ENCODE assay signal across 17 cellular contexts in the genomic region with DNA sequence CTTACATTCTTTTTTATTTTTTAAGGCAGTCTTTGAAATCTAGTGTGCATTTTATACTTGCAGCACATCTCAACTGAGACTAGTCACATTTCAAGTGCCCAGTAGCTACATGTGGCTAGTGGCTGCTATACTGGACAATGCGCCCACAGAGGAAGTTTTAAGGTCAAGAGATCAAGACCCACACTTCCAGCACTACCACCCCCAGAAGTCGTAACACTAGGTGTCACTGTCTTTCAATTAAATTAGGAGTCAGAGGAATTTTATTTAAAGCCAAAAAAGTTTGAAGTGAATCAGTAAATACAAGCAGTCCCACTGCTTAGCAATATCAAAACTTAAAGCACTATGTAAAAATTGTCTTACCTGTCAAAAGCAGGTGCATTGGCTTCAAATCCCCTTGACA. TPM values are rescaled to one million over a fixed set of nuclear protein-coding genes. Genes with fewer than 3 reads are reported as not detected.
A peak's percentile ranks its signal among the peaks of the same experiment; 100 is the strongest.
DNase-seq lines count a peak whose midpoint lies in the region; FAIRE-seq and TF ChIP-seq lines count a peak whose summit lies in the region.
"Had no signal": no experiment of that assay in that cellular context is flagged by ENCODE, and none has a peak within 500 bp of the region (broad histone marks: within the 10 kb centered on the region; RNA-seq: fewer than 3 reads in every experiment).

No MANE protein-coding gene starts in this region.

- no peaks in the 10 kb centered on the region for H3K9me3 ChIP-seq in H1 (ENCODE audit: insufficient read depth in 2 of 2, low read depth in 1 of 2, low read length in 1 of 2)
- H3K9me3 ChIP-seq: psoas muscle, stomach had no signal

- H3K56ac ChIP-seq in H1 (replicated peaks; ENCODE audit: insufficient read length, low read depth, low read length), result no peak overlapping the region

- no peak overlapping the region for H2BK120ac ChIP-seq in H1 (replicated peaks; ENCODE audit: low read depth, low read length)

- H3K14ac ChIP-seq in H1 (ENCODE audit: insufficient read length), result no peak overlapping the region

- no peak overlapping the region for H3K4ac ChIP-seq in H1 (replicated peaks; ENCODE audit: insufficient read length, low read depth, low read length)

- H3K79me2 ChIP-seq in H1 (ENCODE audit: control insufficient read depth in 1 of 2, insufficient read depth in 2 of 2, low read length in 2 of 2), result no peaks in the 10 kb centered on the region

- H4K20me1 ChIP-seq in H1 (replicated peaks in 1 of 2; ENCODE audit: control insufficient read depth in 1 of 2, insufficient read depth in 2 of 2, low read length in 2 of 2), result no peaks in the 10 kb centered on the region

- H3K4me3 ChIP-seq in H1 (ENCODE audit: extremely low read depth in 1 of 4, insufficient read depth in 2 of 4, low read depth in 3 of 4, low read length in 4 of 4) (no peak overlapping the region), foreskin fibroblast (ENCODE audit: low read depth in 1 of 2, low read length in 2 of 2) (no peak overlapping the region)
- H3K4me3 ChIP-seq: psoas muscle, stomach had no signal

- H2BK15ac ChIP-seq in H1 (ENCODE audit: low read length), result no peak overlapping the region

- H3K23ac ChIP-seq in H1 (ENCODE audit: insufficient read length), result no peak overlapping the region

- H3K36me3 ChIP-seq in H1 (ENCODE audit: control insufficient read depth in 2 of 4, insufficient read depth in 4 of 4, low read length in 3 of 4), result no peaks in the 10 kb centered on the region

- H3K27me3 ChIP-seq in H1 (replicated peaks in 1 of 4; ENCODE audit: control insufficient read depth in 3 of 4, extremely low read depth in 1 of 4, insufficient read depth in 3 of 4, low read length in 3 of 4), result no peaks in the 10 kb centered on the region
- H3K27me3 ChIP-seq: stomach had no signal

- no peak overlapping the region for H3K4me2 ChIP-seq in H1 (ENCODE audit: insufficient read depth in 1 of 2, low read depth in 2 of 2, low read length in 2 of 2)

- H2AK5ac ChIP-seq in H1 (ENCODE audit: low read depth, low read length), result no peak overlapping the region

- H2BK20ac ChIP-seq in H1 (ENCODE audit: low read length), result no peak overlapping the region

- H2AFZ ChIP-seq in H1 (ENCODE audit: low read length), result no peak overlapping the region

- WGBS in H1 (ENCODE audit: extremely low coverage in 1 of 2, insufficient coverage in 1 of 2, insufficient read length in 1 of 2, insufficient replicate concordance in 2 of 2, low coverage in 1 of 2, low lambda C conversion rate in 2 of 2, missing lambda C conversion rate in 1 of 2), 2 experiments, result 88% methylated on average over 2 of the region's 2 CpGs; no CpG with 5 or more reads in 1 of the 2 experiments

- no peak for TF ChIP-seq EP300 in H1 (IDR thresholded peaks at IDR 0.05; ENCODE audit: borderline replicate concordance in 1 of 2, low read depth in 2 of 2, low read length in 2 of 2)

- no peak overlapping the region for H2BK5ac ChIP-seq in H1 (ENCODE audit: low read depth, low read length)

- no peak overlapping the region for H4K8ac ChIP-seq in H1 (ENCODE audit: extremely low read depth, insufficient read depth, low read length)

- no peak overlapping the region for H3K18ac ChIP-seq in H1 (ENCODE audit: extremely low read depth, low read length)

- TF ChIP-seq RAD21 in H1 (IDR thresholded peaks at IDR 0.05 in 1 of 2, conservative IDR thresholded peaks at IDR 0.05 in 1 of 2; ENCODE audit: low read depth in 2 of 2, low read length in 2 of 2), result peak; percentile 38 to 57

- TF ChIP-seq CTCF in GM13977 (IDR thresholded peaks at IDR 0.05; ENCODE audit: extremely low read depth, insufficient read depth, missing control alignments), result peak; percentile 26
- peak in 1 of 3 experiments; percentile 20; a peak in 2 of 4 replicates for TF ChIP-seq CTCF in H1 (IDR thresholded peaks at IDR 0.05; ENCODE audit: control extremely low read depth in 1 of 3, insufficient read depth in 1 of 3, low read depth in 1 of 3, low read length in 3 of 3)
- no peak for TF ChIP-seq CTCF in foreskin fibroblast (IDR thresholded peaks at IDR 0.05; ENCODE audit: low read depth, low read length)

- H3K27ac ChIP-seq in H1 (ENCODE audit: low read depth, low read length), result no peak overlapping the region
- H3K27ac ChIP-seq: psoas muscle, stomach had no signal

- FAIRE-seq in H1 (lab: Jason Lieb, UNC), result peak; percentile 81

- in situ Hi-C loops in ACHN (cut with HindIII; ENCODE audit: low pct_ligation_motif_present, low pct_unique_long_range_greater_than_20kb, low sequenced_read_pairs), result no loop called here
- in situ Hi-C loops in GM13977 (cut with MboI; ENCODE audit: low pct_unique_long_range_greater_than_20kb, low sequenced_read_pairs, unreplicated experiment), result no loop called here

- no peaks in the 10 kb centered on the region for H3K79me1 ChIP-seq in H1 (ENCODE audit: low read depth, low read length)

- DNase-seq in ACHN (peak; percentile 5), GM13977 (ENCODE audit: low spot score) (peak; percentile 14), RKO (ENCODE audit: low spot score) (peak; percentile 4), H1 (ENCODE audit: low read depth in 1 of 2, low spot score in 2 of 2) (no peak), foreskin fibroblast (no peak), mesenteric fat pad (ENCODE audit: low spot score) (no peak), C1 segment of cervical spinal cord (lab: John Stamatoyannopoulos, UW) (no peak)
- no peak for DNase-seq in stimulated activated CD4-positive, alpha-beta T cell treated with anti-CD3 and anti-CD28 coated beads, Interleukin-15, amount 100 ng/mL, for 24 hours
- DNase-seq: activated CD4-positive, alpha-beta T cell treated with anti-CD3 and anti-CD28 coated beads for 36 hours; activated naive CD4-positive, alpha-beta T cell treated with anti-CD3 and anti-CD28 coated beads, Interleukin-2, amount 50 U/mL, for 16 hours; effector CD8-positive, alpha-beta T cell; NCI-H510A treated with DMSO at 0.1 percent for 48 hours; nephron progenitor cell; psoas muscle; RPMI8226; stomach; T-helper 17 cell had no signal

- no peak for TF ChIP-seq POLR2A in H1 (IDR thresholded peaks at IDR 0.05; ENCODE audit: control extremely low read depth in 1 of 2, low read depth in 2 of 2, low read length in 2 of 2)

- H2BK12ac ChIP-seq in H1 (ENCODE audit: low read depth, low read length), result no peak overlapping the region

- H4K5ac ChIP-seq in H1 (ENCODE audit: insufficient read length, low read depth, low read length), result no peak overlapping the region

- CTCF ChIA-PET in H1 (lab: Charles Lee; ENCODE audit: partially characterized antibody), result interaction anchor here (0.9 to 2.3 kb wide), 7 partner anchors 8 to 143 kb away, joined by 3 to 6 read pairs (median 4); no protein-coding TSS in a partner anchor

- POLR2A ChIA-PET in H1 (lab: Charles Lee; ENCODE audit: partially characterized antibody), result no interaction called here

- H3K4me1 ChIP-seq in H1 (replicated peaks in 1 of 4; ENCODE audit: control insufficient read depth in 3 of 4, insufficient read depth in 4 of 4, low read length in 3 of 4), result no peaks in the 10 kb centered on the region
- H3K4me1 ChIP-seq: psoas muscle, stomach had no signal

- no peak overlapping the region for H4K91ac ChIP-seq in H1 (replicated peaks; ENCODE audit: insufficient read length, low read length)

- no peak overlapping the region for H3K9ac ChIP-seq in H1 (replicated peaks in 1 of 4; ENCODE audit: extremely low read depth in 1 of 4, low read depth in 3 of 4, low read length in 3 of 4)

- no peaks in the 10 kb centered on the region for H3K23me2 ChIP-seq in H1 (ENCODE audit: low read depth, low read length)

TF ChIP-seq in H1, 55 proteins besides CTCF, POLR2A, EP300 and RAD21:
- TF ChIP-seq TEAD4 (IDR thresholded peaks at IDR 0.05; ENCODE audit: low read depth, low read length) (no peak), CREB1 (IDR thresholded peaks at IDR 0.05) (no peak), HDAC6 (IDR thresholded peaks at IDR 0.05; ENCODE audit: low read depth, low read length) (no peak), KDM1A (IDR thresholded peaks at IDR 0.05; ENCODE audit: borderline replicate concordance, low read length) (no peak), EZH2 (IDR thresholded peaks at IDR 0.05; ENCODE audit: low read depth, low read length, severe bottlenecking) (no peak), BACH1 (IDR thresholded peaks at IDR 0.05; ENCODE audit: low read length) (no peak)
- TF ChIP-seq, protein P1, sequence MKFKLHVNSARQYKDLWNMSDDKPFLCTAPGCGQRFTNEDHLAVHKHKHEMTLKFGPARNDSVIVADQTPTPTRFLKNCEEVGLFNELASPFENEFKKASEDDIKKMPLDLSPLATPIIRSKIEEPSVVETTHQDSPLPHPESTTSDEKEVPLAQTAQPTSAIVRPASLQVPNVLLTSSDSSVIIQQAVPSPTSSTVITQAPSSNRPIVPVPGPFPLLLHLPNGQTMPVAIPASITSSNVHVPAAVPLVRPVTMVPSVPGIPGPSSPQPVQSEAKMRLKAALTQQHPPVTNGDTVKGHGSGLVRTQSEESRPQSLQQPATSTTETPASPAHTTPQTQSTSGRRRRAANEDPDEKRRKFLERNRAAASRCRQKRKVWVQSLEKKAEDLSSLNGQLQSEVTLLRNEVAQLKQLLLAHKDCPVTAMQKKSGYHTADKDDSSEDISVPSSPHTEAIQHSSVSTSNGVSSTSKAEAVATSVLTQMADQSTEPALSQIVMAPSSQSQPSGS (IDR thresholded peaks at IDR 0.05; ENCODE audit: low read length), result no peak

RNA-seq across cellular contexts. Expression of a gene that starts 39.9 kb away (rescaled TPM):
- 4.0 and 4.3 TPM in 2 replicates for total RNA-seq in H1 (2021; fragmentation: NEBNext Ultra II Directional; extraction: Animal tissue kit (Norgen Biotek cat#: 25700))
- 1.3 and 1.6 TPM in 2 replicates for polyA plus RNA-seq in H1 (2011; rRNA removed)
- 1.4 TPM for polyA plus RNA-seq in H1 (2011; cell fraction: cytosol; rRNA removed)
- 4.5 TPM for polyA plus RNA-seq in H1 (2011; cell fraction: nucleus; rRNA removed)
- 1.1 to 2.0 TPM (median 1.4 TPM) in 4 replicates for polyA plus RNA-seq in H1 (2012, experiment 1 of 2)
- polyA plus RNA-seq in H1 (2012, experiment 2 of 2), result 0.12 TPM
- polyA plus RNA-seq in H1 (2013, experiment 1 of 2), result 2.1 TPM
- polyA plus RNA-seq in H1 (2013, experiment 2 of 2), result 1.3 TPM
- polyA minus RNA-seq in H1 (2011; rRNA and poly(A)+ RNA removed), result 3.0 and 3.4 TPM in 2 replicates
- 1.5 TPM for polyA minus RNA-seq in H1 (2011; cell fraction: cytosol; rRNA and poly(A)+ RNA removed)
- 5.0 TPM for polyA minus RNA-seq in H1 (2011; cell fraction: nucleus; rRNA and poly(A)+ RNA removed)
- total RNA-seq in mesenteric fat pad, result 16.7 TPM

Comparison
In these comparisons a context has a peak if more than half of its experiments do, and no peak if none do; other contexts are left out.
1. DNase-seq: peak in ACHN (single experiment), GM13977 (single experiment) and RKO (single experiment); none in H1 (0 of 2), foreskin fibroblast (0 of 2), stimulated activated CD4-positive, alpha-beta T cell treated with anti-CD3 and anti-CD28 coated beads, Interleukin-15, amount 100 ng/mL, for 24 hours (single experiment), mesenteric fat pad (single experiment) and C1 segment of cervical spinal cord (0 of 14).